Comparison of ENCODE assay signal across 1 cellular context in genomic region chr6:75243333-75244062, GRCh38.
TF ChIP-seq lines count a peak whose summit lies in the region.

Gene COX7A2 (minus strand): TSS chr6:75243801. CDS start chr6:75243734, 67 bp downstream.

TF ChIP-seq in K562, 482 proteins besides CTCF, POLR2A, EP300 and RAD21 (continued from another document):
- no peak for TF ChIP-seq CTCFL (IDR thresholded peaks at IDR 0.05; ENCODE audit: borderline replicate concordance, insufficient read depth, low read depth, low read length, poor library complexity, severe bottlenecking)
- TF ChIP-seq CHAMP1 (IDR thresholded peaks at IDR 0.05): peak; percentile 98
- TF ChIP-seq TAF1 (IDR thresholded peaks at IDR 0.05; ENCODE audit: control insufficient read depth, extremely low read depth, insufficient read depth, low read length, severe bottlenecking): peak; percentile 94
- TF ChIP-seq PKNOX1 (IDR thresholded peaks at IDR 0.05): peak; percentile 47; the same call in 1 of the 2 replicates
- 0 out of 2 replicates have a peak, but pooled peaks have one; percentile 12 for TF ChIP-seq SPI1 (IDR thresholded peaks at IDR 0.05; ENCODE audit: borderline replicate concordance, low read depth, low read length)
- TF ChIP-seq CBX5 (IDR thresholded peaks at IDR 0.05; ENCODE audit: borderline replicate concordance, low read depth): peak; percentile 28; the same call in 1 of the 2 replicates
- TF ChIP-seq ZFPM2 (CRISPR knock-in tag; IDR thresholded peaks at IDR 0.05): no peak
- peak; percentile 72; the same call in 1 of the 2 replicates for TF ChIP-seq ZKSCAN8 (CRISPR knock-in tag; IDR thresholded peaks at IDR 0.05)
- peak; percentile 90 for TF ChIP-seq EP400 (IDR thresholded peaks at IDR 0.05)
- peak; percentile 99 for TF ChIP-seq SP2 (IDR thresholded peaks at IDR 0.05; ENCODE audit: extremely low read depth, low read depth, low read length, poor library complexity, severe bottlenecking)
- no peak for TF ChIP-seq SNRNP70 (optimal IDR thresholded peaks at IDR 0.05; ENCODE audit: low read depth, low read length)
- TF ChIP-seq HMGXB4 (CRISPR knock-in tag; IDR thresholded peaks at IDR 0.05): no peak
- peak; percentile 33; the same call in 1 of the 2 replicates for TF ChIP-seq ZFX (CRISPR knock-in tag; IDR thresholded peaks at IDR 0.05)
- TF ChIP-seq MEIS2 (IDR thresholded peaks at IDR 0.05; ENCODE audit: partially characterized antibody): peak; percentile 19
- TF ChIP-seq PML (IDR thresholded peaks at IDR 0.05; ENCODE audit: low read length): peak; percentile 91
- peak; percentile 27 for TF ChIP-seq HDAC3 (IDR thresholded peaks at IDR 0.05; ENCODE audit: borderline replicate concordance, partially characterized antibody)
- TF ChIP-seq ESRRA (IDR thresholded peaks at IDR 0.05; ENCODE audit: borderline replicate concordance, low read depth): peak; percentile 92
- TF ChIP-seq MAFK (IDR thresholded peaks at IDR 0.05; ENCODE audit: low read length): peak; percentile 39; the same call in 1 of the 2 replicates
- TF ChIP-seq NCOR1 (IDR thresholded peaks at IDR 0.05): 0 out of 2 replicates have a peak, but pooled peaks have one; percentile 8
- TF ChIP-seq TFAP4 (CRISPR knock-in tag; IDR thresholded peaks at IDR 0.05; ENCODE audit: borderline replicate concordance): peak; percentile 65
- TF ChIP-seq SMAD1 (IDR thresholded peaks at IDR 0.05; ENCODE audit: low read depth, low read length, partially characterized antibody): peak; percentile 55
- TF ChIP-seq HEY1 (CRISPR knock-in tag; IDR thresholded peaks at IDR 0.05; ENCODE audit: borderline replicate concordance): no peak
- no peak for TF ChIP-seq TCFL5 (CRISPR knock-in tag; conservative IDR thresholded peaks at IDR 0.05)
- peak; percentile 40; the same call in 1 of the 2 replicates for TF ChIP-seq TRIM28 (IDR thresholded peaks at IDR 0.05)
- no peak for TF ChIP-seq SMARCA4 (IDR thresholded peaks at IDR 0.05)
- peak; percentile 93 for TF ChIP-seq POLR2AphosphoS5 (IDR thresholded peaks at IDR 0.05; ENCODE audit: control insufficient read depth, insufficient read depth, low read depth, low read length)
- no peak for TF ChIP-seq ZNF23 (CRISPR knock-in tag; IDR thresholded peaks at IDR 0.05)
- peak; percentile 94 for TF ChIP-seq CXXC5 (CRISPR knock-in tag; IDR thresholded peaks at IDR 0.05)
- peak in 1 of 2 experiments; percentile 48; a peak in 1 of 4 replicates for TF ChIP-seq SIN3A (IDR thresholded peaks at IDR 0.05; ENCODE audit: borderline replicate concordance in 2 of 2, control insufficient read depth in 1 of 2, low read depth in 2 of 2, low read length in 2 of 2)
- peak; percentile 89 for TF ChIP-seq NR2C2 (CRISPR knock-in tag; IDR thresholded peaks at IDR 0.05)
- peak; percentile 98 for TF ChIP-seq NR2C2 (tag; IDR thresholded peaks at IDR 0.05)
- 0 out of 4 replicates have a peak, but pooled peaks of 1 of the 2 experiments have one; percentile 55 for TF ChIP-seq UBTF (IDR thresholded peaks at IDR 0.05; ENCODE audit: borderline replicate concordance in 1 of 2, low read depth in 2 of 2, low read length in 2 of 2)
- TF ChIP-seq CREB1 (IDR thresholded peaks at IDR 0.05): peak; percentile 64; the same call in 1 of the 2 replicates
- 0 out of 2 replicates have a peak, but pooled peaks have one; percentile 44 for TF ChIP-seq CREB1 (CRISPR knock-in tag; IDR thresholded peaks at IDR 0.05)
- no peak for TF ChIP-seq RFX5 (IDR thresholded peaks at IDR 0.05; ENCODE audit: low read depth, low read length)
- peak; percentile 95 for TF ChIP-seq BRD4 (IDR thresholded peaks at IDR 0.05)
- peak; percentile 75 for TF ChIP-seq DIDO1 (tag; IDR thresholded peaks at IDR 0.05; ENCODE audit: low read depth)
- no peak for TF ChIP-seq ZNF197 (CRISPR knock-in tag; IDR thresholded peaks at IDR 0.05; ENCODE audit: low read depth)
- peak; percentile 72 for TF ChIP-seq C11orf30 (IDR thresholded peaks at IDR 0.05; ENCODE audit: low read depth)
- TF ChIP-seq MEF2A (IDR thresholded peaks at IDR 0.05; ENCODE audit: control insufficient read depth, low read depth, low read length): no peak
- TF ChIP-seq ZFP1 (CRISPR knock-in tag; IDR thresholded peaks at IDR 0.05): no peak
- peak in 1 of 2 experiments; percentile 90; a peak in 2 of 3 replicates for TF ChIP-seq CBX3 (IDR thresholded peaks at IDR 0.05; ENCODE audit: borderline replicate concordance in 1 of 2, low read length in 2 of 2)
- no peak for TF ChIP-seq ZFP91 (CRISPR knock-in tag; IDR thresholded peaks at IDR 0.05)
- TF ChIP-seq ARNT (IDR thresholded peaks at IDR 0.05): peak in 1 of 2 experiments; percentile 19; a peak in 1 of 4 replicates
